Comparison of ENCODE assay signal across 16 cellular contexts in the genomic region with DNA sequence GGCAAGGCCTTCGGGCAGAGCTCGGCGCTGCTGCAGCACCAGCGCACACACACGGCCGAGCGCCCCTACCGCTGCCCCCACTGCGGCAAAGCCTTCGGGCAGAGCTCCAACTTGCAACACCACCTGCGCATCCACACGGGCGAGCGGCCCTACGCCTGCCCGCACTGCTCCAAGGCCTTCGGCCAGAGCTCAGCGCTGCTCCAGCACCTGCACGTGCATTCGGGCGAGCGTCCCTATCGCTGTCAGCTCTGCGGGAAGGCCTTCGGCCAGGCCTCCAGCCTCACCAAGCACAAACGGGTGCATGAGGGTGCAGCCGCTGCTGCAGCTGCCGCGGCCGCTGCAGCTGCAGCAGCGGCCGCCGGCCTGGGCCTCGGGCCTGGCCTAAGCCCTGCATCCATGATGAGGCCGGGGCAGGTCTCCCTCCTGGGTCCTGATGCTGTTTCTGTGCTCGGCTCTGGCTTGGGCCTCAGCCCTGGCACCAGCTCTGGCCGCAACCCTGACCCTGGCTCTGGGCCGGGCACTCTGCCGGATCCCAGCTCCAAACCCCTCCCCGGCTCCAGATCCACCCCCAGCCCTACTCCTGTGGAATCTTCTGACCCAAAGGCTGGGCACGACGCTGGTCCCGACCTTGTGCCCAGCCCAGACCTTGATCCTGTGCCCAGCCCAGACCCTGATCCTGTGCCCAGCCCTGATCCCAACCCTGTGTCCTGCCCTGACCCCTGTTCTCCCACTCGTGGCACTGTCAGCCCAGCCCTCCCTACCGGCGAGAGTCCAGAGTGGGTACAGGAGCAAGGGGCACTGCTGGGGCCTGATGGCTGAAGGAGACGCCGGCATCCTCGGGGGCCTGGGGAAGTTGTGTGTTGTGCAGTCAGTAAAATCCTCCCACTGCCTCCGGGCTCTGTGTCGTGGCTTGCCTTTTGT. TPM values are rescaled to one million over a fixed set of nuclear protein-coding genes. Genes with fewer than 3 reads are reported as not detected.
DNase-seq lines count a peak whose midpoint lies in the region; ATAC-seq and TF ChIP-seq lines count a peak whose summit lies in the region.
"Had no signal": no experiment of that assay in that cellular context is flagged by ENCODE, and none has a peak within 500 bp of the region (broad histone marks: within the 10 kb centered on the region; RNA-seq: fewer than 3 reads in every experiment).

No MANE protein-coding gene starts in this region.

- no peak for TF ChIP-seq CTCF in dorsolateral prefrontal cortex (IDR thresholded peaks at IDR 0.05 in 54 of 56, conservative IDR thresholded peaks at IDR 0.05 in 2 of 56; ENCODE audit: low read depth in 1 of 56, partially characterized antibody in 56 of 56)

- no peak overlapping the region for H3K4me3 ChIP-seq in dorsolateral prefrontal cortex

- peak overlapping the region in 44 of 59 donors; percentile 19 to 95 (median 60) for H3K27ac ChIP-seq in dorsolateral prefrontal cortex
- H3K27ac ChIP-seq in substantia nigra (ENCODE audit: low read depth, low read length, poor library complexity, severe bottlenecking), result peak overlapping the region; percentile 30
- H3K27ac ChIP-seq: C4-2B had no signal

- H3K27me3 ChIP-seq in dorsolateral prefrontal cortex, result no peaks in the 10 kb centered on the region

- intact Hi-C loops in Right ventricle myocardium superior (cut with DNase I), result no loop called here
- intact Hi-C loops in left ventricle myocardium superior (cut with micrococcal nuclease), result no loop called here
- intact Hi-C loops in dorsolateral prefrontal cortex (cut with DNase I), result loop anchor here (2.0 to 5.0 kb wide), 2 partner anchors 26 to 123 kb away; no protein-coding TSS in a partner anchor

- ATAC-seq in Right ventricle myocardium superior (ENCODE audit: poor library complexity) (peak; percentile 3), left ventricle myocardium superior (no peak), GM21528 (IDR thresholded peaks at IDR 0.05; ENCODE audit: low FRiP score, unreplicated experiment) (no peak), HG03457 (IDR thresholded peaks at IDR 0.05; ENCODE audit: unreplicated experiment) (no peak)

- DNase-seq in Right ventricle myocardium superior, result no peak
- DNase-seq in left ventricle myocardium superior, result no peak
- peak in 2 of 10 donors; percentile 45 to 61 for DNase-seq in dorsolateral prefrontal cortex
- peak; percentile 57 for DNase-seq in medulla oblongata (ENCODE audit: extremely low spot score)
- DNase-seq in substantia nigra (lab: John Stamatoyannopoulos, UW), result peak in 33 of 49 donors; percentile 9 to 66 (median 36)
- no peak for DNase-seq in middle frontal gyrus (ENCODE audit: extremely low spot score, low spot score)
- DNase-seq: COR-L47; MV-4-11; NCI-H1436; NCI-H2081 treated with DMSO at 0.1 percent for 48 hours; NCI-H226; NCI-H526; NK-92 treated with Interleukin-12 subunit alpha and Interleukin-12 subunit beta, amount 100 ng/mL, for 24 hours had no signal

RNA-seq across cellular contexts. Expression of gene MCOLN1, which starts 2.0 kb away (rescaled TPM):
- total RNA-seq in Right ventricle myocardium superior (17.5 TPM), left ventricle myocardium superior (18.5 TPM), dorsolateral prefrontal cortex (10 to 100 TPM; 21.1 to 64.6 (median 33.5) TPM)

RNA-seq across cellular contexts. Expression of gene ZNF358, which starts 4.5 kb away (rescaled TPM):
- total RNA-seq in Right ventricle myocardium superior, result 92.1 TPM
- 101 TPM for total RNA-seq in left ventricle myocardium superior
- 100 to 1,000 TPM in 76 of 120 experiments, 10 to 100 TPM in 44; 69.6 to 225 (median 107) TPM for total RNA-seq in dorsolateral prefrontal cortex

RNA-seq across cellular contexts. Expression of gene PNPLA6, which starts 15.1 kb away (rescaled TPM):
- total RNA-seq in Right ventricle myocardium superior (50.4 TPM), left ventricle myocardium superior (55.6 TPM), dorsolateral prefrontal cortex (100 to 1,000 TPM; 131 to 340 (median 192) TPM)

RNA-seq across cellular contexts. Expression of gene PEX11G, which starts 31.6 kb away (rescaled TPM):
- total RNA-seq in Right ventricle myocardium superior (0.97 TPM), left ventricle myocardium superior (0.84 TPM), dorsolateral prefrontal cortex (1 to 10 TPM in 117 of 120 experiments, under 1 TPM in 3; 0.77 to 8.8 (median 3.2) TPM)

Comparison
In these comparisons a context has a peak if more than half of its experiments do, and no peak if none do; other contexts are left out.
1. DNase-seq: peak in medulla oblongata (single experiment) and substantia nigra (33 of 49); none in Right ventricle myocardium superior (single experiment), left ventricle myocardium superior (single experiment) and middle frontal gyrus (single experiment).
2. intact Hi-C loops: an anchor here in dorsolateral prefrontal cortex (2.0 to 5.0 kb wide); none called in Right ventricle myocardium superior and left ventricle myocardium superior.